In the genomic region with DNA sequence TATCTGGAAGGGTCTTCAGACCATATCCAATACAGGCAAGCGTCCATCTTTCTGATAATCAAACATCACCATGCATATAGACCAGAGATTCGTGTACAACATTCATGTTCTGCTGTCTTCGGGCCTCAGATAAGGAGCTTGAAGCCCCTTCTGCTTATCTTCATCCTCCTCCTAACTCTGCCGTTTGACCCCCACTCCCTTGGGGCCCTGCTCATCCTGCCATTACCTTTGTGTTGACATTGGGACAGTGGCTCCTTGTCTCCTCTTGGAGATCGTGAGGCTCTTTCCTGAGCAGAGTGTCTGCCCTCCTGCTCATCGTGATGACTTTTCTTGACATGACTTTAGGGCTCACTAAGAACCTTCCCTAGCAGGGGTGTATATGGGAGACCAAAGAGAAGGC, we compare ENCODE assay signal across 29 cellular contexts. TPM values are rescaled to one million over a fixed set of nuclear protein-coding genes. Genes with fewer than 3 reads are reported as not detected.
"Had no signal": no experiment of that assay in that cellular context is flagged by ENCODE, and none has a peak within 500 bp of the region (broad histone marks: within the 10 kb centered on the region; RNA-seq: fewer than 3 reads in every experiment).

No MANE protein-coding gene starts in this region.

- DNase-seq: colonic mucosa; dermis blood vessel endothelial cell; dorsolateral prefrontal cortex; effector CD4-positive, alpha-beta T cell; effector memory CD4-positive, alpha-beta T cell; foreskin keratinocyte; heart left ventricle; hypothalamus; immature natural killer cell; left cardiac atrium; left lung; left ventricle myocardium superior; lower lobe of right lung; mesenchymal stem cell; midbrain; naive thymus-derived CD4-positive, alpha-beta T cell had no signal

- H3K27me3 ChIP-seq: colonic mucosa, foreskin keratinocyte, hepatocyte had no signal

- FAIRE-seq: endothelial cell of umbilical vein, frontal cortex, keratinocyte had no signal

- H3K4me3 ChIP-seq: colonic mucosa, dorsolateral prefrontal cortex, esophagus muscularis mucosa, gastroesophageal sphincter, heart left ventricle, hepatocyte, left lung, lower lobe of right lung had no signal

- ATAC-seq: foreskin keratinocyte; gastroesophageal sphincter; heart left ventricle; left cardiac atrium; left lung; left ventricle myocardium superior; lower lobe of right lung; naive thymus-derived CD4-positive, alpha-beta T cell had no signal

- H3K36me3 ChIP-seq: colonic mucosa, esophagus muscularis mucosa, gastroesophageal sphincter, heart left ventricle, left lung, lower lobe of right lung had no signal

RNA-seq across cellular contexts. Expression of gene ACTL8, which starts 37.3 kb away (rescaled TPM):
- total RNA-seq: dermis blood vessel endothelial cell; endothelial cell of umbilical vein; epithelial cell of proximal tubule; esophagus muscularis mucosa; fibroblast of lung; fibroblast of villous mesenchyme; foreskin keratinocyte; gastroesophageal sphincter; heart left ventricle; hepatocyte; left cardiac atrium; left lung; left ventricle myocardium superior; lower leg skin; lower lobe of right lung; lung microvascular endothelial cell; mononuclear cell; mucosa of gallbladder; naive thymus-derived CD4-positive, alpha-beta T cell had no signal
